8 cellular contexts compared by ENCODE assay signal in genomic region chr12:57771873-57772428, GRCh38. TPM values are rescaled to one million over a fixed set of nuclear protein-coding genes. Genes with fewer than 3 reads are reported as not detected.
DNase-seq lines count a peak whose midpoint lies in the region; TF ChIP-seq lines count a peak whose summit lies in the region.

Gene METTL1, minus strand, starts transcription at chr12:57772105. Its CDS starts 22 bp downstream, at chr12:57772083.

- H3K27me3 Mint-ChIP-seq in neural crest cell (ENCODE audit: low read depth), result peaks cover 26% of the 10 kb centered on the region

- H3K36me3 Mint-ChIP-seq in neural crest cell (ENCODE audit: low read depth), result peaks cover 14% of the 10 kb centered on the region

- peak within 1 kb of the TSS; percentile 83 for H3K27ac ChIP-seq in stomach smooth muscle (ENCODE audit: low read length)

- peaks cover 0 to 8% of the 10 kb centered on the region in 2 donors for H3K36me3 ChIP-seq in stomach smooth muscle (ENCODE audit: control insufficient read depth in 2 of 2, insufficient read depth in 2 of 2, low read length in 2 of 2)

- H3K4me3 ChIP-seq in fibroblast of villous mesenchyme (ENCODE audit: low read depth, low read length), result peak within 1 kb of the TSS; percentile 96
- peak within 1 kb of the TSS; percentile 96 to 97 for H3K4me3 ChIP-seq in stomach smooth muscle (ENCODE audit: low read length in 2 of 2)

- peak within 1 kb of the TSS; percentile 99 for H3K4me3 Mint-ChIP-seq in neural crest cell

- peaks cover 25% of the 10 kb centered on the region for H3K4me1 ChIP-seq in stomach smooth muscle (ENCODE audit: control insufficient read depth, insufficient read depth, low read length)

- DNase-seq in EL, result peak; percentile 98
- peak; percentile 96 for DNase-seq in H4 (ENCODE audit: low spot score)
- DNase-seq in LoVo (ENCODE audit: low spot score), result peak; percentile 98
- DNase-seq in SHP77 (lab: John Stamatoyannopoulos, UW), result peak; percentile 91 to 96
- peak; percentile 74 for DNase-seq in activated gamma-delta T cell (lab: John Stamatoyannopoulos, UW)
- DNase-seq in fibroblast of villous mesenchyme (ENCODE audit: low read depth), result peak; percentile 97
- peak; percentile 89 for DNase-seq in neural crest cell (ENCODE audit: low read depth, low spot score)

- H3K9ac ChIP-seq in stomach smooth muscle (ENCODE audit: low read length in 2 of 2), result peak within 1 kb of the TSS; percentile 90

- H3K27me3 ChIP-seq in stomach smooth muscle (ENCODE audit: control insufficient read depth in 1 of 2, insufficient read depth in 2 of 2, low read length in 2 of 2), result peaks cover 0 to 3% of the 10 kb centered on the region in 2 donors

- no peak for TF ChIP-seq CTCF in fibroblast of villous mesenchyme (IDR thresholded peaks at IDR 0.05; ENCODE audit: insufficient read depth, low read depth, low read length)
- no peak for TF ChIP-seq CTCF in neural crest cell (conservative IDR thresholded peaks at IDR 0.05)

- H3K9me3 Mint-ChIP-seq in neural crest cell, result no peaks in the 10 kb centered on the region

- peaks cover 22% of the 10 kb centered on the region for H3K4me1 Mint-ChIP-seq in neural crest cell

- H3K9me3 ChIP-seq in stomach smooth muscle (ENCODE audit: control insufficient read depth in 2 of 2, low read length in 2 of 2), result no peaks in the 10 kb centered on the region

- peak within 1 kb of the TSS; percentile 100 for H3K27ac Mint-ChIP-seq in neural crest cell (ENCODE audit: unreplicated experiment)

RNA-seq across cellular contexts. Expression of gene METTL1, which starts in this region (rescaled TPM):
- total RNA-seq in H4 (2014; rRNA removed; shearing (Covaris generic)), result 2.5 and 8.1 TPM in 2 replicates
- total RNA-seq in fibroblast of villous mesenchyme, result 5.2 and 7.4 TPM in 2 replicates
- total RNA-seq in neural crest cell, result 37.8 and 40.5 TPM in 2 replicates

Comparison
In these comparisons a context has a peak if more than half of its experiments do, and no peak if none do; other contexts are left out.
1. Peak in every context shown above with its lines: DNase-seq, H3K4me3 ChIP-seq and H3K27ac ChIP-seq.